17 cellular contexts compared by ENCODE assay signal in genomic region chr12:101737476-101737875, GRCh38. TPM values are rescaled to one million over a fixed set of nuclear protein-coding genes. Genes with fewer than 3 reads are reported as not detected.
DNase-seq lines count a peak whose midpoint lies in the region; ATAC-seq and TF ChIP-seq lines count a peak whose summit lies in the region.
"Had no signal": no experiment of that assay in that cellular context is flagged by ENCODE, and none has a peak within 500 bp of the region (broad histone marks: within the 10 kb centered on the region; RNA-seq: fewer than 3 reads in every experiment).

No MANE protein-coding gene starts in this region.

- H3K27ac Mint-ChIP-seq in IgD-negative memory B cell, result peak overlapping the region; percentile 16 to 84 (median 82)
- peak overlapping the region; percentile 45 for H3K27ac Mint-ChIP-seq in memory B cell
- H3K27ac Mint-ChIP-seq: HFFc6 had no signal

- in situ Hi-C loops in Panc1 (cut with HindIII; ENCODE audit: low pct_unique_long_range_greater_than_20kb, low sequenced_read_pairs), result no loop called here

- TF ChIP-seq CTCF in 22Rv1 (IDR thresholded peaks at IDR 0.05), result no peak
- no peak for TF ChIP-seq CTCF in Panc1 (IDR thresholded peaks at IDR 0.05)

- H3K36me3 Mint-ChIP-seq in IgD-negative memory B cell (peaks cover 3% of the 10 kb centered on the region), memory B cell (peaks cover 25% of the 10 kb centered on the region)
- H3K36me3 Mint-ChIP-seq: CD4-positive, CD25-positive, alpha-beta regulatory T cell had no signal

- peak overlapping the region; percentile 68 for H3K27ac ChIP-seq in 22Rv1
- no peak overlapping the region for H3K27ac ChIP-seq in Panc1 (ENCODE audit: low read length)
- H3K27ac ChIP-seq: BLaER1 treated with 17β-estradiol and CSF1 and Interleukin-3, amounts not matched to agents 10 nM and 100 nM had no signal

- no peaks in the 10 kb centered on the region for H3K4me1 ChIP-seq in Panc1 (ENCODE audit: control insufficient read depth, insufficient read depth, low read length)

- peaks cover 10 to 16% (median 16%) of the 10 kb centered on the region in 3 donors for H3K4me1 Mint-ChIP-seq in IgD-negative memory B cell
- peaks cover 14% of the 10 kb centered on the region for H3K4me1 Mint-ChIP-seq in memory B cell

- no peak for DNase-seq in Panc1 (ENCODE audit: low read depth, low spot score)
- DNase-seq in memory B cell (ENCODE audit: low spot score in 2 of 2), result no peak
- no peak for DNase-seq in NCI-H187 treated with DMSO at 0.1 percent for 48 hours (lab: John Stamatoyannopoulos, UW)
- DNase-seq in dermis blood vessel endothelial cell, result no peak
- no peak for DNase-seq in posterior vena cava (ENCODE audit: low spot score)
- DNase-seq: ACHN; CD4-positive, CD25-positive, alpha-beta regulatory T cell; DMS 273 treated with DMSO at 0.1 percent for 48 hours; HCEC 1CT; HFFc6 had no signal

- H3K27me3 ChIP-seq in Panc1 (ENCODE audit: control insufficient read depth, insufficient read depth, low read length), result no peaks in the 10 kb centered on the region
- H3K27me3 ChIP-seq: BLaER1 treated with 17β-estradiol and CSF1 and Interleukin-3, amounts not matched to agents 10 nM and 100 nM had no signal

- H3K36me3 ChIP-seq in Panc1 (ENCODE audit: control insufficient read depth, insufficient read depth, low read length), result 0 out of 2 replicates have a peak, but pooled peaks cover 2% of the 10 kb centered on the region

- intact Hi-C loops in Panc1 (cut with micrococcal nuclease; ENCODE audit: unreplicated experiment) (no loop called here), posterior vena cava (cut with DNase I) (no loop called here)

- H3K9me3 Mint-ChIP-seq in IgD-negative memory B cell (no peaks in the 10 kb centered on the region), memory B cell (no peaks in the 10 kb centered on the region)
- H3K9me3 Mint-ChIP-seq: CD4-positive, CD25-positive, alpha-beta regulatory T cell; HFFc6 had no signal

- TSS peak; percentile 28 for BruUV-seq in Panc1 (replicated peaks; lab: Mats Ljungman, UMichigan)

- H3K27me3 Mint-ChIP-seq in IgD-negative memory B cell, result no peaks in the 10 kb centered on the region
- H3K27me3 Mint-ChIP-seq in memory B cell, result no peaks in the 10 kb centered on the region
- H3K27me3 Mint-ChIP-seq: CD4-positive, CD25-positive, alpha-beta regulatory T cell had no signal

- no peak for ATAC-seq in Panc1
- no peak for ATAC-seq in memory B cell (ENCODE audit: low read depth)

- CTCF ChIA-PET in Panc1 (lab: Charles Lee), result no interaction called here

- POLR2A ChIA-PET in Panc1 (lab: Charles Lee), result no interaction called here

- H3K4me3 ChIP-seq in Panc1 (ENCODE audit: low read depth in 2 of 2, low read length in 2 of 2), result no peak overlapping the region
- H3K4me3 ChIP-seq: BLaER1 treated with 17β-estradiol and CSF1 and Interleukin-3, amounts not matched to agents 10 nM and 100 nM had no signal

- H3K9me3 ChIP-seq in Panc1 (ENCODE audit: control insufficient read depth, insufficient read depth, low read depth, low read length), result no peaks in the 10 kb centered on the region

- H3K4me3 Mint-ChIP-seq in IgD-negative memory B cell, result no peak overlapping the region
- no peak overlapping the region for H3K4me3 Mint-ChIP-seq in memory B cell
- H3K4me3 Mint-ChIP-seq: CD4-positive, CD25-positive, alpha-beta regulatory T cell; HFFc6 had no signal

RNA-seq across cellular contexts. Expression of gene SYCP3, which starts 1.8 kb away (rescaled TPM):
- 0.33 TPM for polyA plus RNA-seq in IgD-negative memory B cell
- not detected for total RNA-seq in Panc1 (2021; ENCODE audit: unreplicated experiment)
- 0.39 TPM for polyA plus RNA-seq in Panc1 (2012; ENCODE audit: insufficient read length)
- 0.05 TPM in 1 of 2 replicates, not detected in the other for total RNA-seq in dermis blood vessel endothelial cell
- under 1 TPM in 1 of 2 donors, not detected in 1; 0.24 TPM for total RNA-seq in posterior vena cava
- total RNA-seq: A172, Daoy, H4, HFFc6, HT-29 had no signal

RNA-seq across cellular contexts. Expression of gene CHPT1, which starts 40.0 kb away (rescaled TPM):
- 50.9 TPM for polyA plus RNA-seq in IgD-negative memory B cell
- total RNA-seq in Panc1 (2021; ENCODE audit: unreplicated experiment) (78.3 TPM), dermis blood vessel endothelial cell (28.8 and 29.3 TPM in 2 replicates), posterior vena cava (10 to 100 TPM; 45.6 to 49.1 TPM)
- 70.3 TPM for polyA plus RNA-seq in Panc1 (2012; ENCODE audit: insufficient read length)
